Comparison of ENCODE assay signal across 13 cellular contexts in the genomic region with DNA sequence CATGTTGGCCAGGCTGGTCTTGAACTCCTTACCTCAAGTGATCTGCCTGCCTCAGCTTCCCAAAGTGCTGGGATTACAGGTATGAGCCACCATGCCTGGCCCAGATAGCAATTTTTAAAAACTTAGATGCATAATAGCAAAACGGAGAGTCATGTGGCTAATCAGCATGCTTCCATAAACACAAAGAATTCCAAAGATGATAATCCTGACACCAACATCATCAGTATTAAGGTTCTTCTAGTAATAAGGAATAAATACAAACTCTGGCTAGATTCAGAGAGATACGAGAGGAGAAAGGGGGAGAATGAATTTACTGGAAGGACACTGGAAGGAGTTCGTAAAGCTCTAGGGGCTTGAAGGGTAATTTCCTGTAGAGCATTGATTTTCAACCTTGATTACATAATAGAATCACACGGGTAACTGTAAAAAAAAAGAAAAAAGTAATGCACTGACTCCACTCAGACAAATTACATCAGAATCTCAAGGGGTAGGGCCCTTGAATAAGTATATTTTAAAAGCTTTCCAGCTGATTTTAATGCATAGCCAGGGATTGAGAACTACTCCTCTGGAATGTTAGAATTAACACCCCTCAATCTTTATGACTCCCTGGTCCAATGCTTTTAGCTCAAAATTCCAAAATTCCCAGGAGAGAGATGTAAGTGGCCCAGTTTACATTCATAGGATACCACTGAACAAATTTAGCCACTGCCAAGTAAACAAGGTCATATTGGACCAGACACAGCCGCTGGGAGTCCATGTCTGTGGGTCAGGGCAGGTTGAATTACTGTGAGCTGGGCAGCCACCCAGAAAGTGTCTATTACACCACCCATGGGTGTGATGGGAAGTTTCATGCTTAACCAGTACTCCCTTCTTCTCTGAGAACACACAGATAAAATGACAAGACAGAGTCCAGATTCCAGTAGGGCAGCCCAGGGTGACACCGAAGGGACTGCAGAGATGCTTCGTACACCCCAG.
DNase-seq lines count a peak whose midpoint lies in the region; TF ChIP-seq lines count a peak whose summit lies in the region.
"Had no signal": no experiment of that assay in that cellular context is flagged by ENCODE, and none has a peak within 500 bp of the region (broad histone marks: within the 10 kb centered on the region; RNA-seq: fewer than 3 reads in every experiment).

No MANE protein-coding gene starts in this region.

- H3K4me3 ChIP-seq in vagina = no peak overlapping the region

- H3K4me1 Mint-ChIP-seq in chondrocyte (ENCODE audit: low read depth) = peaks cover 48% of the 10 kb centered on the region

- intact Hi-C loops in vagina (cut with DNase I) = no loop called here

- H3K27ac ChIP-seq in vagina = peak overlapping the region; percentile 11
- H3K27ac ChIP-seq: KMS-11 had no signal

- no peak overlapping the region for H3K4me3 Mint-ChIP-seq in chondrocyte (ENCODE audit: unreplicated experiment)

- H3K4me1 ChIP-seq in vagina = peaks cover 27% of the 10 kb centered on the region

- H3K27me3 Mint-ChIP-seq in chondrocyte (ENCODE audit: low read depth) = no peaks in the 10 kb centered on the region

- no peaks in the 10 kb centered on the region for H3K9me3 ChIP-seq in vagina

- H3K27me3 ChIP-seq in vagina = no peaks in the 10 kb centered on the region

- no peaks in the 10 kb centered on the region for H3K36me3 ChIP-seq in vagina

- H3K9me3 Mint-ChIP-seq in chondrocyte (ENCODE audit: low read depth) = peaks cover 2% of the 10 kb centered on the region

- TF ChIP-seq CTCF in chondrocyte (IDR thresholded peaks at IDR 0.05) = no peak
- TF ChIP-seq CTCF in vagina (IDR thresholded peaks at IDR 0.05) = no peak

- DNase-seq in M059J (ENCODE audit: low read depth) = peak; percentile 60
- no peak for DNase-seq in chondrocyte (ENCODE audit: low spot score)
- peak; percentile 62 for DNase-seq in left kidney (ENCODE audit: low read depth, low spot score)
- no peak for DNase-seq in vagina (ENCODE audit: extremely low spot score in 2 of 2)
- no peak for DNase-seq in NCI-H1436 (lab: John Stamatoyannopoulos, UW)
- no peak for DNase-seq in NCI-H526 (lab: John Stamatoyannopoulos, UW)
- no peak for DNase-seq in SW480 (ENCODE audit: low spot score)
- DNase-seq: activated CD4-positive, CD25-positive, alpha-beta regulatory T cell; activated effector memory CD4-positive, alpha-beta T cell treated with anti-CD3 and anti-CD28 coated beads, Interleukin-2, amount 50 U/mL, for 16 hours; effector CD8-positive, alpha-beta T cell; OCI-M1; stimulated activated CD4-positive, alpha-beta T cell treated with anti-CD3 and anti-CD28 coated beads, Interleukin-15, amount 100 ng/mL, for 24 hours had no signal

- TF ChIP-seq POLR2A in vagina (IDR thresholded peaks at IDR 0.05) = no peak

- peaks cover 1% of the 10 kb centered on the region for H3K36me3 Mint-ChIP-seq in chondrocyte (ENCODE audit: low read depth)

- peak overlapping the region; percentile 84 for H3K27ac Mint-ChIP-seq in chondrocyte (ENCODE audit: unreplicated experiment)

Comparison
In these comparisons a context has a peak if more than half of its experiments do, and no peak if none do; other contexts are left out.
1. DNase-seq: peak in M059J (single experiment) and left kidney (single experiment); none in chondrocyte (single experiment), vagina (0 of 2), NCI-H1436 (single experiment), NCI-H526 (0 of 2) and SW480 (single experiment).